Comparison of ENCODE assay signal across 29 cellular contexts in genomic region chr10:112946649-112947048, GRCh38. TPM values are rescaled to one million over a fixed set of nuclear protein-coding genes. Genes with fewer than 3 reads are reported as not detected.
DNase-seq lines count a peak whose midpoint lies in the region; ATAC-seq and TF ChIP-seq lines count a peak whose summit lies in the region.
"Had no signal": no experiment of that assay in that cellular context is flagged by ENCODE, and none has a peak within 500 bp of the region (broad histone marks: within the 10 kb centered on the region; RNA-seq: fewer than 3 reads in every experiment).

No MANE protein-coding gene starts in this region.

- TF ChIP-seq CTCF in colonic mucosa (IDR thresholded peaks at IDR 0.05) (no peak), mucosa of descending colon (IDR thresholded peaks at IDR 0.05) (no peak), thoracic aorta (IDR thresholded peaks at IDR 0.05) (no peak), type B pancreatic cell (conservative IDR thresholded peaks at IDR 0.05) (no peak)

- H3K9ac ChIP-seq in colonic mucosa (ENCODE audit: low read depth in 2 of 2, low read length in 2 of 2): peak overlapping the region in 1 of 2 donors; percentile 30
- H3K9ac ChIP-seq: BLaER1 treated with 17β-estradiol and CSF1 and Interleukin-3, amounts not matched to agents 10 nM and 100 nM had no signal

- no peak overlapping the region for H3K4me3 Mint-ChIP-seq in type B pancreatic cell
- H3K4me3 Mint-ChIP-seq: activated naive CD8-positive, alpha-beta T cell treated with anti-CD3 and anti-CD28 coated beads, Interleukin-2, amount 50 U/mL, for 24 hours; central memory CD8-positive, alpha-beta T cell; H9; mesothelial cell of epicardium had no signal

- peaks cover under 1% of the 10 kb centered on the region for H3K27me3 Mint-ChIP-seq in type B pancreatic cell
- H3K27me3 Mint-ChIP-seq: central memory CD8-positive, alpha-beta T cell had no signal

- peaks cover 6% of the 10 kb centered on the region for H3K4me1 ChIP-seq in colonic mucosa
- peaks cover 20% of the 10 kb centered on the region for H3K4me1 ChIP-seq in mucosa of descending colon (ENCODE audit: low read depth)
- H3K4me1 ChIP-seq in thoracic aorta (ENCODE audit: control insufficient read depth in 1 of 2, low read depth in 2 of 2): peaks cover 16 to 29% of the 10 kb centered on the region in 2 donors
- H3K4me1 ChIP-seq: SJSA1 had no signal

- no peaks in the 10 kb centered on the region for H3K9me3 Mint-ChIP-seq in type B pancreatic cell
- H3K9me3 Mint-ChIP-seq: activated naive CD8-positive, alpha-beta T cell treated with anti-CD3 and anti-CD28 coated beads, Interleukin-2, amount 50 U/mL, for 24 hours; central memory CD8-positive, alpha-beta T cell; mesothelial cell of epicardium; natural killer cell had no signal

- H3K9me3 ChIP-seq in MG63 (no peaks in the 10 kb centered on the region), colonic mucosa (no peaks in the 10 kb centered on the region), mucosa of descending colon (no peaks in the 10 kb centered on the region), thoracic aorta (no peaks in the 10 kb centered on the region)
- H3K9me3 ChIP-seq: BLaER1 treated with 17β-estradiol and CSF1 and Interleukin-3, amounts not matched to agents 10 nM and 100 nM; SJSA1; suprapubic skin; vagina had no signal

- peaks cover 27% of the 10 kb centered on the region for H3K4me1 Mint-ChIP-seq in type B pancreatic cell (ENCODE audit: unreplicated experiment)

- no peak overlapping the region for H3K27ac Mint-ChIP-seq in type B pancreatic cell
- H3K27ac Mint-ChIP-seq: activated naive CD8-positive, alpha-beta T cell treated with anti-CD3 and anti-CD28 coated beads, Interleukin-2, amount 50 U/mL, for 24 hours; natural killer cell had no signal

- intact Hi-C loops in colonic mucosa (cut with DNase I): no loop called here
- intact Hi-C loops in mucosa of descending colon (cut with DNase I, micrococcal nuclease): no loop called here

- H3K27me3 ChIP-seq in MG63 (no peaks in the 10 kb centered on the region), colonic mucosa (no peaks in the 10 kb centered on the region), thoracic aorta (replicated peaks; ENCODE audit: insufficient read depth) (no peaks in the 10 kb centered on the region)
- H3K27me3 ChIP-seq: BLaER1 treated with 17β-estradiol and CSF1 and Interleukin-3, amounts not matched to agents 10 nM and 100 nM; SJSA1; suprapubic skin; vagina had no signal

- H3K27ac ChIP-seq in colonic mucosa: peak overlapping the region; percentile 60
- peak overlapping the region; percentile 52 to 58 for H3K27ac ChIP-seq in thoracic aorta
- H3K27ac ChIP-seq: BLaER1 treated with 17β-estradiol and CSF1 and Interleukin-3, amounts not matched to agents 10 nM and 100 nM; SJSA1; suprapubic skin; vagina; WERI-Rb-1 had no signal

- peak; percentile 32 for DNase-seq in MG63
- DNase-seq in colonic mucosa: peak; percentile 55
- peak in 2 of 3 donors; percentile 43 to 53 for DNase-seq in mucosa of descending colon
- no peak for DNase-seq in thoracic aorta (ENCODE audit: low spot score)
- DNase-seq in hippocampal formation (lab: John Stamatoyannopoulos, UW): no peak
- no peak for DNase-seq in type B pancreatic cell (ENCODE audit: extremely low spot score, unreplicated experiment)
- DNase-seq: activated gamma-delta T cell treated with Interleukin-2 at 50 U/mL for 16 hours; activated naive CD8-positive, alpha-beta T cell treated with anti-CD3 and anti-CD28 coated beads, Interleukin-2, amount 50 U/mL, for 24 hours; activated T-cell treated with anti-CD3 and anti-CD28 coated beads, Interleukin-2, amount 50 U/mL, for 48 hours; dermis blood vessel endothelial cell; glutamatergic neuron; H9; MV-4-11; natural killer cell; NCI-H2107; NCI-H446; NCI-H748 treated with DMSO at 0.1 percent for 48 hours; stimulated activated CD4-positive, alpha-beta T cell treated with anti-CD3 and anti-CD28 coated beads, Interleukin-1b, Interleukin-23, amount 100 ng/mL, for 48 hours; stimulated activated naive CD4-positive, alpha-beta T cell treated with Interleukin-2 at 50 U/mL for 16 hours; T1000; WERI-Rb-1 had no signal

- ATAC-seq in mucosa of descending colon: no peak
- no peak for ATAC-seq in thoracic aorta (ENCODE audit: insufficient number of reproducible peaks, low FRiP score, low read depth)
- ATAC-seq in HG02973 (IDR thresholded peaks at IDR 0.05; ENCODE audit: unreplicated experiment): no peak
- ATAC-seq: activated naive CD8-positive, alpha-beta T cell treated with anti-CD3 and anti-CD28 coated beads, Interleukin-2, amount 50 U/mL, for 24 hours; esophagus mucosa; natural killer cell had no signal

- H3K36me3 ChIP-seq in MG63 (no peaks in the 10 kb centered on the region), colonic mucosa (no peaks in the 10 kb centered on the region), mucosa of descending colon (ENCODE audit: low read depth) (no peaks in the 10 kb centered on the region), thoracic aorta (no peaks in the 10 kb centered on the region)
- H3K36me3 ChIP-seq: BLaER1 treated with 17β-estradiol and CSF1 and Interleukin-3, amounts not matched to agents 10 nM and 100 nM; SJSA1; suprapubic skin; vagina; WERI-Rb-1 had no signal

- H3K4me3 ChIP-seq in MG63 (no peak overlapping the region), colonic mucosa (no peak overlapping the region), mucosa of descending colon (no peak overlapping the region), thoracic aorta (no peak overlapping the region)
- H3K4me3 ChIP-seq: BLaER1 treated with 17β-estradiol and CSF1 and Interleukin-3, amounts not matched to agents 10 nM and 100 nM; SJSA1; suprapubic skin; vagina had no signal

- peaks cover under 1% of the 10 kb centered on the region for H3K36me3 Mint-ChIP-seq in type B pancreatic cell
- H3K36me3 Mint-ChIP-seq: mesothelial cell of epicardium, natural killer cell had no signal

RNA-seq across cellular contexts. Expression of gene TCF7L2, which starts 3.4 kb away (rescaled TPM):
- total RNA-seq in MG63 (2014; rRNA removed; shearing (Covaris generic); ENCODE audit: low replicate concordance): 0.89 TPM in 1 of 2 replicates, not detected in the other
- total RNA-seq in colonic mucosa (10 to 100 TPM; 65.1 to 98.9 TPM), mucosa of descending colon (100 to 1,000 TPM in 2 of 3 donors, 10 to 100 TPM in 1; 99.6 to 182 (median 102) TPM), thoracic aorta (10 to 100 TPM; 21.4 to 50.5 TPM), type B pancreatic cell (ENCODE audit: low replicate concordance) (25.1 and 39.7 TPM in 2 replicates)

Comparison
In these comparisons a context has a peak if more than half of its experiments do, and no peak if none do; other contexts are left out.
1. DNase-seq: peak in MG63 (single experiment), colonic mucosa (single experiment) and mucosa of descending colon (2 of 3); none in thoracic aorta (single experiment), hippocampal formation (0 of 2) and type B pancreatic cell (single experiment).
2. RNA of gene TCF7L2, which starts 3.4 kb away (total RNA-seq): 99.6 to 182 TPM in mucosa of descending colon, 65.1 to 98.9 TPM in colonic mucosa, 21.4 to 50.5 TPM in thoracic aorta and 25.1 to 39.7 TPM in type B pancreatic cell; 0.89 TPM in MG63; every median in the first group is over 10 times any median in the second.